In genomic region chr11:12846766-12847615, GRCh38 we compare ENCODE assay signal across 13 cellular contexts.
DNase-seq lines count a peak whose midpoint lies in the region; ATAC-seq, FAIRE-seq and TF ChIP-seq lines count a peak whose summit lies in the region.
"Had no signal": no experiment of that assay in that cellular context is flagged by ENCODE, and none has a peak within 500 bp of the region (broad histone marks: within the 10 kb centered on the region; RNA-seq: fewer than 3 reads in every experiment).

No MANE protein-coding gene starts in this region.

- H3K4me1 Mint-ChIP-seq in brain (peaks cover 75% of the 10 kb centered on the region), nephron (peaks cover 51% of the 10 kb centered on the region)
- H3K4me1 Mint-ChIP-seq: central memory CD8-positive, alpha-beta T cell had no signal

- peak overlapping the region; percentile 51 to 98 (median 97) for H3K27ac Mint-ChIP-seq in brain
- H3K27ac Mint-ChIP-seq in nephron, result peak overlapping the region; percentile 87 to 96 (median 94)

- H3K4me3 ChIP-seq in HUES64 (ENCODE audit: low read length), result no peak overlapping the region

- H3K9me3 ChIP-seq in HUES64 (ENCODE audit: insufficient read depth, low read depth, low read length), result no peaks in the 10 kb centered on the region

- H3K27ac ChIP-seq in HUES64 (ENCODE audit: low read depth, low read length), result peak overlapping the region; percentile 46; the same call in 1 of the 2 replicates

- no peaks in the 10 kb centered on the region for H3K36me3 ChIP-seq in HUES64 (ENCODE audit: insufficient read depth, low read length)

- no peak for FAIRE-seq in GM19239 (lab: Jason Lieb, UNC)
- FAIRE-seq: RCC 7860, urothelium cell line had no signal

- ATAC-seq in GM21737 (IDR thresholded peaks at IDR 0.05; ENCODE audit: unreplicated experiment), result no peak
- ATAC-seq in GM21447 (IDR thresholded peaks at IDR 0.05; ENCODE audit: unreplicated experiment), result no peak

- TF ChIP-seq CTCF in brain (conservative IDR thresholded peaks at IDR 0.05), result no peak
- TF ChIP-seq CTCF in nephron (IDR thresholded peaks at IDR 0.05; ENCODE audit: unreplicated experiment in 3 of 3), result no peak

- H3K4me3 Mint-ChIP-seq in brain, result peak overlapping the region; percentile 14 to 77 (median 51)
- peak overlapping the region in 2 of 3 experiments; percentile 6 to 9 for H3K4me3 Mint-ChIP-seq in nephron
- H3K4me3 Mint-ChIP-seq: central memory CD8-positive, alpha-beta T cell had no signal

- H3K9me3 Mint-ChIP-seq in brain (peaks cover 0 to 6% (median 0%) of the 10 kb centered on the region in 5 experiments), nephron (no peaks in the 10 kb centered on the region)
- H3K9me3 Mint-ChIP-seq: central memory CD8-positive, alpha-beta T cell had no signal

- no peaks in the 10 kb centered on the region for H3K27me3 ChIP-seq in HUES64 (ENCODE audit: insufficient read depth, low read length)

- H3K4me1 ChIP-seq in HUES64 (ENCODE audit: insufficient read depth, low read length), result peaks cover 53% of the 10 kb centered on the region

- WGBS in HUES64, result 87% methylated on average over 3 of the region's 3 CpGs

- no peaks in the 10 kb centered on the region for H3K27me3 Mint-ChIP-seq in brain
- no peaks in the 10 kb centered on the region for H3K27me3 Mint-ChIP-seq in nephron (ENCODE audit: low read depth)

- peaks cover 9% of the 10 kb centered on the region for H3K36me3 Mint-ChIP-seq in brain
- no peaks in the 10 kb centered on the region for H3K36me3 Mint-ChIP-seq in nephron (ENCODE audit: low read depth)

- H3K9ac ChIP-seq in HUES64 (ENCODE audit: low read depth, low read length), result no peak overlapping the region

- peak; percentile 37 for DNase-seq in COLO668 (lab: John Stamatoyannopoulos, UW; ENCODE audit: unreplicated experiment)
- DNase-seq in GM19239 (ENCODE audit: insufficient read length, low spot score), result no peak
- DNase-seq in NCI-H1105 treated with DMSO at 0.1 percent for 48 hours (lab: John Stamatoyannopoulos, UW), result no peak
- DNase-seq: activated CD4-positive, CD25-positive, alpha-beta regulatory T cell treated with anti-CD3 and anti-CD28 coated beads, Interleukin-2, amount 50 U/mL, for 72 hours; left colon had no signal
